Comparison of ENCODE assay signal across 17 cellular contexts in the genomic region with DNA sequence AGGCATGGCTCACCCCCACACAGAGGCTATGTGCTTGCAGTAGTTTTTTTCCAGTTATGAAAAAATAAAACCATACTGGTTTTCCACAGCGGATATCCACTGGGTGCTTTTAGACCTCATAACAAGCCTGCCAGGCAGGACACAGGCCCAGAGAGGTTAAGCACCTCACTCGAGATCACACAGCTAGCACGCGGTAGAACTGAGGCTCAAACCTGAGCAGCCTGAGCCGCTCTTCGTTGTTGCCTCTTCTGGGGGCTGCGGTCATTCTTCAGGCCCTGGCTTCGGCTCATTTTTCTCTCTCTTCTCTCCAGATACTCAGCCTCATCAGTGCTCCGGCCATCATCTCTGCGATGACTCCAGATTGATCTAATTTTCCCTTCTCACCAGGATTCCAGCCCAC.
DNase-seq lines count a peak whose midpoint lies in the region; ATAC-seq and TF ChIP-seq lines count a peak whose summit lies in the region.
"Had no signal": no experiment of that assay in that cellular context is flagged by ENCODE, and none has a peak within 500 bp of the region (broad histone marks: within the 10 kb centered on the region; RNA-seq: fewer than 3 reads in every experiment).

No MANE protein-coding gene starts in this region.

- peaks cover 6 to 14% of the 10 kb centered on the region in 2 donors for H3K9me3 Mint-ChIP-seq in stimulated activated naive CD8-positive, alpha-beta T cell treated with anti-CD3 and anti-CD28 coated beads, Interleukin-15, amount 100 ng/mL, for 72 hours
- H3K9me3 Mint-ChIP-seq in activated CD8-positive, alpha-beta T cell treated with anti-CD3 and anti-CD28 coated beads for 36 hours = peaks cover 7% of the 10 kb centered on the region
- H3K9me3 Mint-ChIP-seq in nephron progenitor cell = peaks cover 20% of the 10 kb centered on the region
- H3K9me3 Mint-ChIP-seq in immature natural killer cell = no peaks in the 10 kb centered on the region

- DNase-seq in stimulated activated naive CD8-positive, alpha-beta T cell treated with anti-CD3 and anti-CD28 coated beads, Interleukin-15, amount 100 ng/mL, for 72 hours = no peak
- DNase-seq in stimulated activated naive CD8-positive, alpha-beta T cell treated with anti-CD3 and anti-CD28 coated beads, Interleukin-15, Interleukin-2, amounts not matched to agents 100 U/mL and 50 U/mL, for 24 hours = no peak
- DNase-seq in activated CD8-positive, alpha-beta T cell treated with anti-CD3 and anti-CD28 coated beads for 36 hours = peak; percentile 12
- DNase-seq in nephron progenitor cell (no peak), LoVo (ENCODE audit: low spot score) (no peak), immature natural killer cell (no peak)
- DNase-seq in stimulated activated CD4-positive, alpha-beta T cell treated with anti-CD3 and anti-CD28 coated beads, Interleukin-4, amount 100 ng/mL, for 1 hour = no peak
- DNase-seq: CD4-positive, CD25-positive, alpha-beta regulatory T cell; GM23248; KG1; MM.1S; NCI-H2029; NCI-H446; NCI-H524 treated with DMSO at 0.1 percent for 48 hours; NCI-H774; PC-3; RPMI8226 had no signal

- intact Hi-C loops in activated CD8-positive, alpha-beta T cell treated with anti-CD3 and anti-CD28 coated beads for 36 hours (cut with micrococcal nuclease) = no loop called here

- H3K4me3 Mint-ChIP-seq in stimulated activated naive CD8-positive, alpha-beta T cell treated with anti-CD3 and anti-CD28 coated beads, Interleukin-15, amount 100 ng/mL, for 72 hours = no peak overlapping the region
- H3K4me3 Mint-ChIP-seq in activated CD8-positive, alpha-beta T cell treated with anti-CD3 and anti-CD28 coated beads for 36 hours = no peak overlapping the region
- no peak overlapping the region for H3K4me3 Mint-ChIP-seq in nephron progenitor cell
- peak overlapping the region in 1 of 5 donors; percentile 1 for H3K4me3 Mint-ChIP-seq in immature natural killer cell
- H3K4me3 Mint-ChIP-seq: CD4-positive, CD25-positive, alpha-beta regulatory T cell had no signal

- no peak overlapping the region for H3K27ac Mint-ChIP-seq in stimulated activated naive CD8-positive, alpha-beta T cell treated with anti-CD3 and anti-CD28 coated beads, Interleukin-15, amount 100 ng/mL, for 72 hours
- no peak overlapping the region for H3K27ac Mint-ChIP-seq in activated CD8-positive, alpha-beta T cell treated with anti-CD3 and anti-CD28 coated beads for 36 hours
- H3K27ac Mint-ChIP-seq in nephron progenitor cell (peak overlapping the region; percentile 25), immature natural killer cell (peak overlapping the region in 1 of 6 donors; percentile 76)
- H3K27ac Mint-ChIP-seq: CD4-positive, CD25-positive, alpha-beta regulatory T cell had no signal

- no peak for TF ChIP-seq CTCF in activated CD8-positive, alpha-beta T cell treated with anti-CD3 and anti-CD28 coated beads for 36 hours (IDR thresholded peaks at IDR 0.05)
- no peak for TF ChIP-seq CTCF in nephron progenitor cell (IDR thresholded peaks at IDR 0.05)

- no peaks in the 10 kb centered on the region for H3K4me1 Mint-ChIP-seq in stimulated activated naive CD8-positive, alpha-beta T cell treated with anti-CD3 and anti-CD28 coated beads, Interleukin-15, amount 100 ng/mL, for 72 hours
- H3K4me1 Mint-ChIP-seq in activated CD8-positive, alpha-beta T cell treated with anti-CD3 and anti-CD28 coated beads for 36 hours (ENCODE audit: low read depth) = no peaks in the 10 kb centered on the region
- H3K4me1 Mint-ChIP-seq in nephron progenitor cell (peaks cover 17% of the 10 kb centered on the region), immature natural killer cell (no peaks in the 10 kb centered on the region)
- H3K4me1 Mint-ChIP-seq: CD4-positive, CD25-positive, alpha-beta regulatory T cell had no signal

- POLR2A ChIA-PET in activated CD8-positive, alpha-beta T cell treated with anti-CD3 and anti-CD28 coated beads for 36 hours (lab: Charles Lee) = no interaction called here

- CTCF ChIA-PET in activated CD8-positive, alpha-beta T cell treated with anti-CD3 and anti-CD28 coated beads for 36 hours (lab: Charles Lee) = no interaction called here

- no peaks in the 10 kb centered on the region for H3K27me3 Mint-ChIP-seq in stimulated activated naive CD8-positive, alpha-beta T cell treated with anti-CD3 and anti-CD28 coated beads, Interleukin-15, amount 100 ng/mL, for 72 hours
- H3K27me3 Mint-ChIP-seq in activated CD8-positive, alpha-beta T cell treated with anti-CD3 and anti-CD28 coated beads for 36 hours = no peaks in the 10 kb centered on the region
- H3K27me3 Mint-ChIP-seq in nephron progenitor cell (ENCODE audit: low read depth, poor library complexity) (peaks cover 12% of the 10 kb centered on the region), immature natural killer cell (ENCODE audit: low read depth in 3 of 3) (peaks cover 0 to 2% (median 0%) of the 10 kb centered on the region in 3 donors)
- H3K27me3 Mint-ChIP-seq: CD4-positive, CD25-positive, alpha-beta regulatory T cell had no signal

- peaks cover 4% of the 10 kb centered on the region for H3K36me3 Mint-ChIP-seq in activated CD8-positive, alpha-beta T cell treated with anti-CD3 and anti-CD28 coated beads for 36 hours (ENCODE audit: low read depth)
- H3K36me3 Mint-ChIP-seq in nephron progenitor cell (ENCODE audit: low read depth) (peaks cover 7% of the 10 kb centered on the region), immature natural killer cell (peaks cover 0 to 4% (median 0%) of the 10 kb centered on the region in 3 donors)
- H3K36me3 Mint-ChIP-seq: CD4-positive, CD25-positive, alpha-beta regulatory T cell had no signal

- ATAC-seq in stimulated activated naive CD8-positive, alpha-beta T cell treated with anti-CD3 and anti-CD28 coated beads, Interleukin-15, amount 100 ng/mL, for 72 hours = peak; percentile 39
- no peak for ATAC-seq in stimulated activated naive CD8-positive, alpha-beta T cell treated with anti-CD3 and anti-CD28 coated beads, Interleukin-15, Interleukin-2, amounts not matched to agents 100 U/mL and 50 U/mL, for 24 hours
- ATAC-seq in activated CD8-positive, alpha-beta T cell treated with anti-CD3 and anti-CD28 coated beads for 36 hours = peak; percentile 45
- ATAC-seq: PC-3 had no signal
